ENCODE assay signal across 16 cellular contexts in the genomic region with DNA sequence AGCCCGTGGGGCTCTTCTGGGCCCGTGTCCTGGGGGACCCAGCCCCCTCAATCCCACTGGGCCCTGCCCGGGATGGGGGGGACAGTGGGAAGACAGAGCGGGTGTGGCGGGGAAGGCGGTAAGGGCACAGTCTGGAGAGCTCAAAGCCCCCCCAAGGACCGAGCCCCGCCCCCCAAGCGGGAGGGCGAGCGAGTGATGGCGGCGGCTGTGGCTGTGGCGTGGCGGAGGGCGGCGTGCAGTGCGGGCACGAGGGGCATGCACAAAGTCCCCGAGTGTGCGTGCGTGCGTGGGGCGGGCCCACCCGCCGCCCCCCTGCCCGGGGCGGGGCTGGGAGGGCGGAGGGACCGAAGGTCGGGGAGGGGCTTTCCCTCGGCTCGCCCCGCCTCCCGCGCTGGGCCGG. TPM values are rescaled to one million over a fixed set of nuclear protein-coding genes. Genes with fewer than 3 reads are reported as not detected.
DNase-seq lines count a peak whose midpoint lies in the region; ATAC-seq and TF ChIP-seq lines count a peak whose summit lies in the region.
"Had no signal": no experiment of that assay in that cellular context is flagged by ENCODE, and none has a peak within 500 bp of the region (broad histone marks: within the 10 kb centered on the region; RNA-seq: fewer than 3 reads in every experiment).

No MANE protein-coding gene starts in this region.

- H3K4me1 ChIP-seq in Caco-2, result peaks cover 14% of the 10 kb centered on the region; the same call in 1 of the 2 replicates
- H3K4me1 ChIP-seq in iPS-18a (ENCODE audit: control insufficient read depth, low read depth, low read length), result no peaks in the 10 kb centered on the region
- peaks cover 40% of the 10 kb centered on the region for H3K4me1 ChIP-seq in lower lobe of right lung

- H3K4me3 Mint-ChIP-seq in activated CD4-positive, alpha-beta T cell treated with anti-CD3 and anti-CD28 coated beads, Interleukin-2, amount 10 ng/mL, durations not matched to agents 24 days and 14 days, result peak overlapping the region; percentile 65
- H3K4me3 Mint-ChIP-seq in Caco-2 (ENCODE audit: unreplicated experiment), result peak overlapping the region; percentile 71
- no peak overlapping the region for H3K4me3 Mint-ChIP-seq in activated T-cell treated with anti-CD3 and anti-CD28 coated beads, Interleukin-2, amount 50 U/mL, for 4 hours

- no peak for ATAC-seq in activated T-cell treated with anti-CD3 and anti-CD28 coated beads, Interleukin-2, amount 50 U/mL, for 4 hours
- no peak for ATAC-seq in lower lobe of right lung
- ATAC-seq: heart left ventricle, natural killer cell had no signal

- H3K9me3 ChIP-seq in Caco-2, result no peaks in the 10 kb centered on the region
- H3K9me3 ChIP-seq in iPS-18a (ENCODE audit: control insufficient read depth, low read depth, low read length), result no peaks in the 10 kb centered on the region
- H3K9me3 ChIP-seq in lower lobe of right lung, result no peaks in the 10 kb centered on the region
- H3K9me3 ChIP-seq: heart left ventricle, testis had no signal

- H3K36me3 ChIP-seq in Caco-2 (ENCODE audit: control insufficient read depth, insufficient read depth, low read length), result no peaks in the 10 kb centered on the region
- no peaks in the 10 kb centered on the region for H3K36me3 ChIP-seq in iPS-18a (ENCODE audit: control insufficient read depth, low read depth, low read length)
- no peaks in the 10 kb centered on the region for H3K36me3 ChIP-seq in lower lobe of right lung
- H3K36me3 ChIP-seq: heart left ventricle had no signal

- H3K9me3 Mint-ChIP-seq in activated CD4-positive, alpha-beta T cell treated with anti-CD3 and anti-CD28 coated beads, Interleukin-2, amount 10 ng/mL, durations not matched to agents 24 days and 14 days, result peaks cover 4% of the 10 kb centered on the region
- no peaks in the 10 kb centered on the region for H3K9me3 Mint-ChIP-seq in Caco-2 (ENCODE audit: unreplicated experiment)
- H3K9me3 Mint-ChIP-seq in activated T-cell treated with anti-CD3 and anti-CD28 coated beads, Interleukin-2, amount 50 U/mL, for 4 hours, result no peaks in the 10 kb centered on the region
- H3K9me3 Mint-ChIP-seq: natural killer cell had no signal

- intact Hi-C loops in activated CD4-positive, alpha-beta T cell treated with anti-CD3 and anti-CD28 coated beads, Interleukin-2, amount 10 ng/mL, durations not matched to agents 24 days and 14 days (cut with micrococcal nuclease), result no loop called here
- intact Hi-C loops in Caco-2 (cut with micrococcal nuclease; ENCODE audit: unreplicated experiment) (no loop called here), lower lobe of right lung (cut with DNase I) (no loop called here)

- CTCF ChIA-PET in Caco-2 (lab: Charles Lee), result interaction anchor here (0.6 to 1.0 kb wide), 2 partner anchors 26 kb away, joined by 3 read pairs; no protein-coding TSS in a partner anchor

- peaks cover 17% of the 10 kb centered on the region for H3K27me3 Mint-ChIP-seq in activated CD4-positive, alpha-beta T cell treated with anti-CD3 and anti-CD28 coated beads, Interleukin-2, amount 10 ng/mL, durations not matched to agents 24 days and 14 days
- no peaks in the 10 kb centered on the region for H3K27me3 Mint-ChIP-seq in Caco-2 (ENCODE audit: insufficient read depth, unreplicated experiment)
- peaks cover 2% of the 10 kb centered on the region for H3K27me3 Mint-ChIP-seq in activated T-cell treated with anti-CD3 and anti-CD28 coated beads, Interleukin-2, amount 50 U/mL, for 4 hours (ENCODE audit: low read depth)

- BruUV-seq in Caco-2 (replicated peaks; lab: Mats Ljungman, UMichigan), result no TSS peak

- H3K27ac ChIP-seq in iPS-18a (ENCODE audit: low read length) (no peak overlapping the region), lower lobe of right lung (no peak overlapping the region)
- H3K27ac ChIP-seq: heart left ventricle, testis, VCaP had no signal

- TF ChIP-seq CTCF in Caco-2 (IDR thresholded peaks at IDR 0.05; ENCODE audit: insufficient read depth in 1 of 2, low read depth in 1 of 2, low read length in 1 of 2, severe bottlenecking in 1 of 2, unreplicated experiment in 1 of 2), result no peak
- no peak for TF ChIP-seq CTCF in GM20000 (IDR thresholded peaks at IDR 0.05; ENCODE audit: extremely low read depth, missing control alignments)
- no peak for TF ChIP-seq CTCF in lower lobe of right lung (IDR thresholded peaks at IDR 0.05)

- H3K4me1 Mint-ChIP-seq in activated CD4-positive, alpha-beta T cell treated with anti-CD3 and anti-CD28 coated beads, Interleukin-2, amount 10 ng/mL, durations not matched to agents 24 days and 14 days, result peaks cover 16% of the 10 kb centered on the region
- peaks cover 7% of the 10 kb centered on the region for H3K4me1 Mint-ChIP-seq in Caco-2 (ENCODE audit: low read depth, unreplicated experiment)
- peaks cover 31% of the 10 kb centered on the region for H3K4me1 Mint-ChIP-seq in activated T-cell treated with anti-CD3 and anti-CD28 coated beads, Interleukin-2, amount 50 U/mL, for 4 hours (ENCODE audit: low read depth)

- H3K9ac ChIP-seq in iPS-18a (ENCODE audit: low read length), result no peak overlapping the region

- peak overlapping the region; percentile 51 for H3K4me3 ChIP-seq in Caco-2 (ENCODE audit: low read depth, low read length)
- peak overlapping the region; percentile 51 for H3K4me3 ChIP-seq in iPS-18a (ENCODE audit: low read length)
- H3K4me3 ChIP-seq in lower lobe of right lung, result no peak overlapping the region

- H3K36me3 Mint-ChIP-seq in activated CD4-positive, alpha-beta T cell treated with anti-CD3 and anti-CD28 coated beads, Interleukin-2, amount 10 ng/mL, durations not matched to agents 24 days and 14 days (ENCODE audit: low read depth), result no peaks in the 10 kb centered on the region
- peaks cover 20% of the 10 kb centered on the region for H3K36me3 Mint-ChIP-seq in Caco-2 (ENCODE audit: insufficient read depth, unreplicated experiment)
- no peaks in the 10 kb centered on the region for H3K36me3 Mint-ChIP-seq in activated T-cell treated with anti-CD3 and anti-CD28 coated beads, Interleukin-2, amount 50 U/mL, for 4 hours (ENCODE audit: insufficient read depth)
- H3K36me3 Mint-ChIP-seq: natural killer cell had no signal

- DNase-seq in activated CD4-positive, alpha-beta T cell treated with anti-CD3 and anti-CD28 coated beads, Interleukin-2, amount 10 ng/mL, durations not matched to agents 24 days and 14 days, result no peak
- DNase-seq in activated CD4-positive, alpha-beta T cell treated with anti-CD3 and anti-CD28 coated beads, Interleukin-2, amount 50 U/mL, for 48 hours, result no peak
- DNase-seq in Caco-2 (no peak), GM20000 (ENCODE audit: low spot score) (no peak), lower lobe of right lung (no peak), NCI-H2227 (lab: John Stamatoyannopoulos, UW; ENCODE audit: unreplicated experiment) (no peak)
- DNase-seq in activated T-cell treated with anti-CD3 and anti-CD28 coated beads, Interleukin-2, amount 50 U/mL, for 4 hours, result peak; percentile 37
- DNase-seq: activated CD8-positive, alpha-beta memory T cell treated with anti-CD3 and anti-CD28 coated beads, Interleukin-2, amount 50 U/mL, for 48 hours; amygdala; heart left ventricle; natural killer cell; NCI-H2029; NCI-H524 treated with DMSO at 0.1 percent for 48 hours; testis had no signal

- POLR2A ChIA-PET in Caco-2 (lab: Charles Lee), result interaction anchor here (2.0 kb wide), 1 partner anchor 28 kb away, joined by 7 read pairs; a partner anchor contains a TSS

- H3K27ac Mint-ChIP-seq in activated CD4-positive, alpha-beta T cell treated with anti-CD3 and anti-CD28 coated beads, Interleukin-2, amount 10 ng/mL, durations not matched to agents 24 days and 14 days, result no peak overlapping the region
- no peak overlapping the region for H3K27ac Mint-ChIP-seq in Caco-2 (ENCODE audit: unreplicated experiment)
- H3K27ac Mint-ChIP-seq: natural killer cell had no signal

- H3K27me3 ChIP-seq in Caco-2 (replicated peaks; ENCODE audit: control insufficient read depth, insufficient read depth, low read length), result no peaks in the 10 kb centered on the region
- peaks cover 77% of the 10 kb centered on the region for H3K27me3 ChIP-seq in iPS-18a (ENCODE audit: control insufficient read depth, insufficient read depth, low read length)
- H3K27me3 ChIP-seq in lower lobe of right lung (ENCODE audit: low read depth), result peaks cover 55% of the 10 kb centered on the region
- H3K27me3 ChIP-seq: testis had no signal

RNA-seq across cellular contexts. Expression of a gene that starts 3.6 kb away (rescaled TPM):
- 22.4 and 24.1 TPM in 2 replicates for total RNA-seq in activated CD4-positive, alpha-beta T cell treated with anti-CD3 and anti-CD28 coated beads, Interleukin-2, amount 10 ng/mL, durations not matched to agents 24 days and 14 days
- total RNA-seq in Caco-2 (2022) (10.8 and 11.7 TPM in 2 replicates), lower lobe of right lung (13.1 TPM)
- total RNA-seq in activated T-cell treated with anti-CD3 and anti-CD28 coated beads, Interleukin-2, amount 50 U/mL, for 4 hours, result 10 to 100 TPM; 28.2 to 32.4 (median 29.1) TPM

RNA-seq across cellular contexts. Expression of a gene that starts 9.6 kb away (rescaled TPM):
- total RNA-seq in activated CD4-positive, alpha-beta T cell treated with anti-CD3 and anti-CD28 coated beads, Interleukin-2, amount 10 ng/mL, durations not matched to agents 24 days and 14 days, result 60.3 and 61.1 TPM in 2 replicates
- 46.7 and 52.4 TPM in 2 replicates for total RNA-seq in Caco-2 (2022)
- total RNA-seq in activated T-cell treated with anti-CD3 and anti-CD28 coated beads, Interleukin-2, amount 50 U/mL, for 4 hours, result 10 to 100 TPM; 77.0 to 90.4 (median 88.7) TPM
- 43.2 TPM for total RNA-seq in lower lobe of right lung

RNA-seq across cellular contexts. Expression of a gene that starts 11.8 kb away (rescaled TPM):
- 6.4 and 6.8 TPM in 2 replicates for total RNA-seq in activated CD4-positive, alpha-beta T cell treated with anti-CD3 and anti-CD28 coated beads, Interleukin-2, amount 10 ng/mL, durations not matched to agents 24 days and 14 days
- total RNA-seq in Caco-2 (2022), result 5.9 and 10.5 TPM in 2 replicates
- 1 to 10 TPM; 2.0 to 6.0 (median 4.8) TPM for total RNA-seq in activated T-cell treated with anti-CD3 and anti-CD28 coated beads, Interleukin-2, amount 50 U/mL, for 4 hours
- 11.0 TPM for total RNA-seq in lower lobe of right lung

RNA-seq across cellular contexts. Expression of a gene that starts 13.6 kb away (rescaled TPM):
- total RNA-seq in activated CD4-positive, alpha-beta T cell treated with anti-CD3 and anti-CD28 coated beads, Interleukin-2, amount 10 ng/mL, durations not matched to agents 24 days and 14 days, result 90.2 and 93.8 TPM in 2 replicates
- total RNA-seq in Caco-2 (2022) (77.8 and 86.6 TPM in 2 replicates), lower lobe of right lung (86.0 TPM)
- total RNA-seq in activated T-cell treated with anti-CD3 and anti-CD28 coated beads, Interleukin-2, amount 50 U/mL, for 4 hours, result 100 to 1,000 TPM; 117 to 136 (median 127) TPM

RNA-seq across cellular contexts. Expression of a gene that starts 18.3 kb away (rescaled TPM):
- 1.1 and 1.2 TPM in 2 replicates for total RNA-seq in activated CD4-positive, alpha-beta T cell treated with anti-CD3 and anti-CD28 coated beads, Interleukin-2, amount 10 ng/mL, durations not matched to agents 24 days and 14 days
- total RNA-seq in Caco-2 (2022), result 2.9 and 3.2 TPM in 2 replicates
- under 1 TPM; 0.52 to 0.71 (median 0.53) TPM for total RNA-seq in activated T-cell treated with anti-CD3 and anti-CD28 coated beads, Interleukin-2, amount 50 U/mL, for 4 hours
- 2.0 TPM for total RNA-seq in lower lobe of right lung
